8 cellular contexts compared by ENCODE assay signal in genomic region chrX:53093748-53094583, GRCh38. TPM values are rescaled to one million over a fixed set of nuclear protein-coding genes. Genes with fewer than 3 reads are reported as not detected.
DNase-seq lines count a peak whose midpoint lies in the region; TF ChIP-seq lines count a peak whose summit lies in the region.

KANTR (plus strand) TSS chrX:53094142; CDS start chrX:53124273, 30,131 bp downstream.

- H3K4me1 ChIP-seq in neutrophil (ENCODE audit: control insufficient read depth in 1 of 2, insufficient read depth in 1 of 2, low read depth in 1 of 2, low read length in 1 of 2): peaks cover 12% of the 10 kb centered on the region in 2 experiments

- peak within 1 kb of the TSS; percentile 69 to 70 for H3K4me3 ChIP-seq in neutrophil (ENCODE audit: low read depth in 1 of 2, low read length in 1 of 2)

- no peak for TF ChIP-seq CTCF in neutrophil (IDR thresholded peaks at IDR 0.05)

- DNase-seq in GM03348 (ENCODE audit: low spot score): peak; percentile 89
- peak; percentile 83 for DNase-seq in HEK293T (ENCODE audit: extremely low spot score)
- peak; percentile 95 for DNase-seq in MV-4-11 (lab: John Stamatoyannopoulos, UW)
- DNase-seq in SK-N-DZ (ENCODE audit: low spot score): peak; percentile 96
- DNase-seq in activated naive CD4-positive, alpha-beta T cell treated with anti-CD3 and anti-CD28 coated beads, Interleukin-2, amount 50 U/mL, for 16 hours: peak; percentile 80
- peak; percentile 88 for DNase-seq in germinal center (ENCODE audit: low spot score)

- POLR2A ChIA-PET in HEK293T (lab: Yijun Ruan, JAX): interaction anchor here (0.9 to 1.2 kb wide), 3 partner anchors 9 to 21 kb away, joined by 4 to 5 read pairs (median 4); partner anchors contain the start of gene TSPYL2

- no peaks in the 10 kb centered on the region for H3K9me3 ChIP-seq in neutrophil

- no peaks in the 10 kb centered on the region for H3K27me3 ChIP-seq in neutrophil

- no peaks in the 10 kb centered on the region for H3K36me3 ChIP-seq in neutrophil

- CTCF ChIA-PET in HEK293T (lab: Yijun Ruan, JAX): no interaction called here

- H3K27ac ChIP-seq in neutrophil (peak within 1 kb of the TSS; percentile 65), temporal lobe (ENCODE audit: low read depth, low read length) (peak within 1 kb of the TSS; percentile 87)

TF ChIP-seq in HEK293T, 16 proteins besides CTCF, POLR2A, EP300 and RAD21:
- peak; percentile 86 for TF ChIP-seq PKNOX1 (IDR thresholded peaks at IDR 0.05)
- TF ChIP-seq SUZ12 (IDR thresholded peaks at IDR 0.05): no peak
- TF ChIP-seq L3MBTL2 (conservative IDR thresholded peaks at IDR 0.05): peak; percentile 98

RNA-seq across cellular contexts. Expression of gene KANTR, which starts in this region (rescaled TPM):
- polyA plus RNA-seq in SK-N-DZ (2014; cell fraction: cytosol; rRNA removed): 11.7 and 14.5 TPM in 2 replicates
- polyA plus RNA-seq in SK-N-DZ (2014; cell fraction: nucleus; rRNA removed): 33.8 and 48.4 TPM in 2 replicates
- total RNA-seq in temporal lobe: 30.5 TPM

Comparison
In these comparisons a context has a peak if more than half of its experiments do, and no peak if none do; other contexts are left out.
1. Peak in every context shown above with its lines: DNase-seq, H3K4me3 ChIP-seq and H3K27ac ChIP-seq.